ENCODE assay signal across 14 cellular contexts in genomic region chr10:58756126-58756525, GRCh38.
DNase-seq lines count a peak whose midpoint lies in the region; ATAC-seq and TF ChIP-seq lines count a peak whose summit lies in the region.
"Had no signal": no experiment of that assay in that cellular context is flagged by ENCODE, and none has a peak within 500 bp of the region (broad histone marks: within the 10 kb centered on the region; RNA-seq: fewer than 3 reads in every experiment).

No MANE protein-coding gene starts in this region.

- H3K27ac ChIP-seq in gastroesophageal sphincter (peak overlapping the region; percentile 50 to 74 (median 62)), sigmoid colon (peak overlapping the region; percentile 48 to 72 (median 63))
- H3K27ac ChIP-seq: parathyroid adenoma had no signal

- H3K4me3 ChIP-seq in gastroesophageal sphincter: peak overlapping the region; percentile 5 to 17
- H3K4me3 ChIP-seq in sigmoid colon: peak overlapping the region in 1 of 4 donors; percentile 8

- DNase-seq in Calu3 (no peak), sigmoid colon (no peak), GM10248 (ENCODE audit: extremely low spot score) (no peak), A172 (ENCODE audit: low spot score) (no peak)
- DNase-seq: DMS153; KG1; stimulated activated naive CD4-positive, alpha-beta T cell had no signal

- BruUV-seq in Calu3 (replicated peaks; lab: Mats Ljungman, UMichigan): no TSS peak

- no peak for TF ChIP-seq CTCF in Calu3 (IDR thresholded peaks at IDR 0.05; ENCODE audit: unreplicated experiment)
- no peak for TF ChIP-seq CTCF in gastroesophageal sphincter (IDR thresholded peaks at IDR 0.05)
- no peak for TF ChIP-seq CTCF in sigmoid colon (IDR thresholded peaks at IDR 0.05)
- TF ChIP-seq CTCF in GM10248 (IDR thresholded peaks at IDR 0.05; ENCODE audit: control extremely low read depth, extremely low read depth, low read depth, missing control alignments): no peak

- no peaks in the 10 kb centered on the region for H3K27me3 ChIP-seq in gastroesophageal sphincter
- H3K27me3 ChIP-seq in sigmoid colon: no peaks in the 10 kb centered on the region

- H3K9me3 ChIP-seq in gastroesophageal sphincter (no peaks in the 10 kb centered on the region), sigmoid colon (no peaks in the 10 kb centered on the region)

- H3K4me1 Mint-ChIP-seq in Calu3 (ENCODE audit: low read depth, unreplicated experiment): peaks cover 53% of the 10 kb centered on the region

- H3K4me1 ChIP-seq in gastroesophageal sphincter (peaks cover 0 to 57% (median 17%) of the 10 kb centered on the region in 3 donors), sigmoid colon (peaks cover 0 to 13% (median 5%) of the 10 kb centered on the region in 4 donors)
- H3K4me1 ChIP-seq: parathyroid adenoma had no signal

- TF ChIP-seq POLR2A in gastroesophageal sphincter (IDR thresholded peaks at IDR 0.05) (no peak), sigmoid colon (IDR thresholded peaks at IDR 0.05) (no peak)

- 33 to 62% methylated on average over 2 to 6 of the region's 6 CpGs for whole genome bisulfite sequencing in gastroesophageal sphincter (ENCODE audit: low coverage in 1 of 2), 2 donors
- WGBS in sigmoid colon, 2 donors: 66 to 76% methylated on average over 6 of the region's 6 CpGs

- CTCF ChIA-PET in Calu3 (lab: Charles Lee): no interaction called here
- CTCF ChIA-PET in GM10248 (lab: Yijun Ruan, JAX): no interaction called here

- no peaks in the 10 kb centered on the region for H3K36me3 ChIP-seq in gastroesophageal sphincter
- no peaks in the 10 kb centered on the region for H3K36me3 ChIP-seq in sigmoid colon

- no peaks in the 10 kb centered on the region for H3K9me3 Mint-ChIP-seq in Calu3 (ENCODE audit: low read depth, unreplicated experiment)
- H3K9me3 Mint-ChIP-seq: activated naive CD4-positive, alpha-beta T cell treated with anti-CD3 and anti-CD28 coated beads, Interleukin-2, amount 50 U/mL, for 72 hours had no signal

- no peak for TF ChIP-seq EP300 in gastroesophageal sphincter (IDR thresholded peaks at IDR 0.05)
- TF ChIP-seq EP300 in sigmoid colon (IDR thresholded peaks at IDR 0.05): no peak

- POLR2A ChIA-PET in GM10248 (lab: Yijun Ruan, JAX): no interaction called here

- peaks cover 12% of the 10 kb centered on the region for H3K36me3 Mint-ChIP-seq in Calu3 (ENCODE audit: insufficient read depth, unreplicated experiment)
- H3K36me3 Mint-ChIP-seq: activated naive CD4-positive, alpha-beta T cell treated with anti-CD3 and anti-CD28 coated beads, Interleukin-2, amount 50 U/mL, for 72 hours had no signal

- no peaks in the 10 kb centered on the region for H3K27me3 Mint-ChIP-seq in Calu3 (ENCODE audit: unreplicated experiment)

- H3K27ac Mint-ChIP-seq in Calu3 (ENCODE audit: unreplicated experiment): peak overlapping the region; percentile 35

- intact Hi-C loops in Calu3 (cut with micrococcal nuclease; ENCODE audit: unreplicated experiment): loop anchor here (5.0 kb wide), 3 partner anchors 89 to 224 kb away; no protein-coding TSS in a partner anchor
- intact Hi-C loops in sigmoid colon (cut with DNase I): no loop called here

- ATAC-seq in SK-N-SH treated with all-trans-retinoic acid at 6 μM for 48 hours (peak; percentile 44), gastroesophageal sphincter (no peak), HG03342 (IDR thresholded peaks at IDR 0.05; ENCODE audit: unreplicated experiment) (no peak), GM21360 (IDR thresholded peaks at IDR 0.05; ENCODE audit: unreplicated experiment) (no peak)
- ATAC-seq: activated CD4-positive, CD25-positive, alpha-beta regulatory T cell treated with anti-CD3 and anti-CD28 coated beads, Interleukin-2, amount 50 U/mL, for 24 hours; activated naive CD4-positive, alpha-beta T cell treated with anti-CD3 and anti-CD28 coated beads, Interleukin-2, amount 50 U/mL, for 72 hours had no signal

- H3K4me3 Mint-ChIP-seq in Calu3 (ENCODE audit: low read depth, unreplicated experiment): peak overlapping the region; percentile 60

TF ChIP-seq in SK-N-SH treated with all-trans-retinoic acid at 6 μM for 48 hours, 23 proteins besides CTCF, POLR2A, EP300 and RAD21:
- TF ChIP-seq CREB5 (CRISPR knock-in tag; IDR thresholded peaks at IDR 0.05; ENCODE audit: low read depth) (no peak), ZNF8 (CRISPR knock-in tag; IDR thresholded peaks at IDR 0.05) (no peak), ZNF70 (CRISPR knock-in tag; IDR thresholded peaks at IDR 0.05) (no peak), TCF4 (CRISPR knock-in tag; IDR thresholded peaks at IDR 0.05; ENCODE audit: borderline replicate concordance) (no peak), TOX (CRISPR knock-in tag; IDR thresholded peaks at IDR 0.05; ENCODE audit: borderline replicate concordance) (no peak), ARNTL (CRISPR knock-in tag; IDR thresholded peaks at IDR 0.05; ENCODE audit: borderline replicate concordance, low read depth) (no peak), ZFP30 (CRISPR knock-in tag; IDR thresholded peaks at IDR 0.05) (no peak), GLIS3 (CRISPR knock-in tag; IDR thresholded peaks at IDR 0.05) (no peak), RARB (CRISPR knock-in tag; IDR thresholded peaks at IDR 0.05) (no peak), ZFP3 (CRISPR knock-in tag; IDR thresholded peaks at IDR 0.05) (no peak)
- TF ChIP-seq, protein P1, sequence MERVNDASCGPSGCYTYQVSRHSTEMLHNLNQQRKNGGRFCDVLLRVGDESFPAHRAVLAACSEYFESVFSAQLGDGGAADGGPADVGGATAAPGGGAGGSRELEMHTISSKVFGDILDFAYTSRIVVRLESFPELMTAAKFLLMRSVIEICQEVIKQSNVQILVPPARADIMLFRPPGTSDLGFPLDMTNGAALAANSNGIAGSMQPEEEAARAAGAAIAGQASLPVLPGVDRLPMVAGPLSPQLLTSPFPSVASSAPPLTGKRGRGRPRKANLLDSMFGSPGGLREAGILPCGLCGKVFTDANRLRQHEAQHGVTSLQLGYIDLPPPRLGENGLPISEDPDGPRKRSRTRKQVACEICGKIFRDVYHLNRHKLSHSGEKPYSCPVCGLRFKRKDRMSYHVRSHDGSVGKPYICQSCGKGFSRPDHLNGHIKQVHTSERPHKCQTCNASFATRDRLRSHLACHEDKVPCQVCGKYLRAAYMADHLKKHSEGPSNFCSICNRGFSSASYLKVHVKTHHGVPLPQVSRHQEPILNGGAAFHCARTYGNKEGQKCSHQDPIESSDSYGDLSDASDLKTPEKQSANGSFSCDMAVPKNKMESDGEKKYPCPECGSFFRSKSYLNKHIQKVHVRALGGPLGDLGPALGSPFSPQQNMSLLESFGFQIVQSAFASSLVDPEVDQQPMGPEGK (CRISPR knock-in tag; IDR thresholded peaks at IDR 0.05; ENCODE audit: borderline replicate concordance): no peak
- TF ChIP-seq, protein P2, sequence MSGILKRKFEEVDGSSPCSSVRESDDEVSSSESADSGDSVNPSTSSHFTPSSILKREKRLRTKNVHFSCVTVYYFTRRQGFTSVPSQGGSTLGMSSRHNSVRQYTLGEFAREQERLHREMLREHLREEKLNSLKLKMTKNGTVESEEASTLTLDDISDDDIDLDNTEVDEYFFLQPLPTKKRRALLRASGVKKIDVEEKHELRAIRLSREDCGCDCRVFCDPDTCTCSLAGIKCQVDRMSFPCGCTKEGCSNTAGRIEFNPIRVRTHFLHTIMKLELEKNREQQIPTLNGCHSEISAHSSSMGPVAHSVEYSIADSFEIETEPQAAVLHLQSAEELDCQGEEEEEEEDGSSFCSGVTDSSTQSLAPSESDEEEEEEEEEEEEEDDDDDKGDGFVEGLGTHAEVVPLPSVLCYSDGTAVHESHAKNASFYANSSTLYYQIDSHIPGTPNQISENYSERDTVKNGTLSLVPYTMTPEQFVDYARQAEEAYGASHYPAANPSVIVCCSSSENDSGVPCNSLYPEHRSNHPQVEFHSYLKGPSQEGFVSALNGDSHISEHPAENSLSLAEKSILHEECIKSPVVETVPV (CRISPR knock-in tag; IDR thresholded peaks at IDR 0.05): no peak
